Comparison of ENCODE assay signal across 22 cellular contexts in genomic region chr17:43658890-43659289, GRCh38. TPM values are rescaled to one million over a fixed set of nuclear protein-coding genes. Genes with fewer than 3 reads are reported as not detected.
DNase-seq lines count a peak whose midpoint lies in the region; ATAC-seq and TF ChIP-seq lines count a peak whose summit lies in the region.
"Had no signal": no experiment of that assay in that cellular context is flagged by ENCODE, and none has a peak within 500 bp of the region (broad histone marks: within the 10 kb centered on the region; RNA-seq: fewer than 3 reads in every experiment).

No MANE protein-coding gene starts in this region.

- peaks cover 79% of the 10 kb centered on the region for H3K4me1 ChIP-seq in CD4-positive, alpha-beta memory T cell (ENCODE audit: insufficient read depth, low read length)
- peaks cover 60% of the 10 kb centered on the region for H3K4me1 ChIP-seq in SJCRH30

- H3K9me3 Mint-ChIP-seq in CD4-positive, alpha-beta memory T cell = no peaks in the 10 kb centered on the region
- H3K9me3 Mint-ChIP-seq in progenitor cell of endocrine pancreas (ENCODE audit: low read depth) = no peaks in the 10 kb centered on the region
- H3K9me3 Mint-ChIP-seq: activated B cell treated with CpG ODN at 0.5 μM for 24 hours; CD8-positive, alpha-beta memory T cell; IgD-negative memory B cell; stimulated activated memory B cell treated with anti-CD40 and anti-IgM and Interleukin-4, amounts not matched to agents 10 μg/mL and 1 μg/mL and 100 μg/mL, for 72 hours had no signal

- H3K4me3 Mint-ChIP-seq in CD4-positive, alpha-beta memory T cell = peak overlapping the region in 6 of 8 donors; percentile 17 to 87 (median 50)
- no peak overlapping the region for H3K4me3 Mint-ChIP-seq in progenitor cell of endocrine pancreas (ENCODE audit: low read depth)
- H3K4me3 Mint-ChIP-seq: activated B cell treated with CpG ODN at 0.5 μM for 24 hours; IgD-negative memory B cell; stimulated activated memory B cell treated with anti-CD40 and anti-IgM and Interleukin-4, amounts not matched to agents 10 μg/mL and 1 μg/mL and 100 μg/mL, for 72 hours had no signal

- peaks cover 25 to 68% (median 57%) of the 10 kb centered on the region in 4 donors for H3K4me1 Mint-ChIP-seq in CD4-positive, alpha-beta memory T cell
- peaks cover 21% of the 10 kb centered on the region for H3K4me1 Mint-ChIP-seq in progenitor cell of endocrine pancreas (ENCODE audit: low read depth)

- intact Hi-C loops in CD4-positive, alpha-beta memory T cell (cut with micrococcal nuclease) = no loop called here
- intact Hi-C loops in sciatic nerve (cut with DNase I) = no loop called here

- H3K36me3 ChIP-seq in CD4-positive, alpha-beta memory T cell (ENCODE audit: insufficient read depth, low read length) = no peaks in the 10 kb centered on the region
- H3K36me3 ChIP-seq in SJCRH30 = no peaks in the 10 kb centered on the region
- H3K36me3 ChIP-seq: MG63, thyroid gland had no signal

- POLR2A ChIA-PET in CD4-positive, alpha-beta memory T cell (lab: Charles Lee; ENCODE audit: partially characterized antibody) = interaction anchor here (1.1 kb wide), 1 partner anchor 12 kb away, joined by 3 read pairs; no protein-coding TSS in a partner anchor

- no peaks in the 10 kb centered on the region for H3K36me3 Mint-ChIP-seq in CD4-positive, alpha-beta memory T cell
- no peaks in the 10 kb centered on the region for H3K36me3 Mint-ChIP-seq in progenitor cell of endocrine pancreas (ENCODE audit: insufficient read depth)
- H3K36me3 Mint-ChIP-seq: CD8-positive, alpha-beta memory T cell; stimulated activated memory B cell treated with anti-CD40 and anti-IgM and Interleukin-4, amounts not matched to agents 10 μg/mL and 1 μg/mL and 100 μg/mL, for 72 hours had no signal

- ATAC-seq in sciatic nerve (peak; percentile 37), HG03378 (IDR thresholded peaks at IDR 0.05; ENCODE audit: unreplicated experiment) (no peak)
- ATAC-seq: stimulated activated memory B cell treated with anti-CD40 and anti-IgM and Interleukin-4, amounts not matched to agents 10 μg/mL and 1 μg/mL and 100 μg/mL, for 72 hours had no signal

- H3K27ac Mint-ChIP-seq in CD4-positive, alpha-beta memory T cell = peak overlapping the region in 3 of 7 donors; percentile 10 to 72 (median 12)
- no peak overlapping the region for H3K27ac Mint-ChIP-seq in progenitor cell of endocrine pancreas
- H3K27ac Mint-ChIP-seq: activated B cell treated with CpG ODN at 0.5 μM for 24 hours; IgD-negative memory B cell; stimulated activated memory B cell treated with anti-CD40 and anti-IgM and Interleukin-4, amounts not matched to agents 10 μg/mL and 1 μg/mL and 100 μg/mL, for 72 hours had no signal

- no peak for DNase-seq in CD4-positive, alpha-beta memory T cell
- DNase-seq in SJCRH30 (peak; percentile 37 to 61), globus pallidus (ENCODE audit: low spot score) (peak; percentile 20), sciatic nerve (ENCODE audit: low spot score) (no peak), NCI-H2029 (lab: John Stamatoyannopoulos, UW) (no peak), progenitor cell of endocrine pancreas (ENCODE audit: low spot score, unreplicated experiment) (no peak)
- DNase-seq in NK-92 treated with Interleukin-12 subunit alpha and Interleukin-12 subunit beta, amount 100 ng/mL, for 24 hours (lab: John Stamatoyannopoulos, UW) = no peak
- DNase-seq: activated B cell treated with CpG ODN at 0.5 μM for 24 hours; activated CD4-positive, alpha-beta T cell treated with anti-CD3 and anti-CD28 coated beads, Interleukin-2, amount 50 U/mL, for 48 hours; activated T-cell treated with anti-CD3 and anti-CD28 coated beads for 4 hours; amniotic stem cell; CD8-positive, alpha-beta memory T cell; DMS53; foreskin melanocyte; MG63; midbrain; T-helper 9 cell; thyroid gland had no signal

- TF ChIP-seq CTCF in progenitor cell of endocrine pancreas (IDR thresholded peaks at IDR 0.05; ENCODE audit: unreplicated experiment) = no peak

- H3K27me3 ChIP-seq in CD4-positive, alpha-beta memory T cell (ENCODE audit: insufficient read depth, low read length) = no peaks in the 10 kb centered on the region
- H3K27me3 ChIP-seq in SJCRH30 = no peaks in the 10 kb centered on the region
- H3K27me3 ChIP-seq: MG63, thyroid gland had no signal

- H3K27me3 Mint-ChIP-seq in CD4-positive, alpha-beta memory T cell = no peaks in the 10 kb centered on the region
- peaks cover 8% of the 10 kb centered on the region for H3K27me3 Mint-ChIP-seq in progenitor cell of endocrine pancreas

- no peak overlapping the region for H3K27ac ChIP-seq in CD4-positive, alpha-beta memory T cell (ENCODE audit: low read depth, low read length)
- H3K27ac ChIP-seq in SJCRH30 = no peak overlapping the region
- H3K27ac ChIP-seq: thyroid gland had no signal

- no peaks in the 10 kb centered on the region for H3K9me3 ChIP-seq in CD4-positive, alpha-beta memory T cell (ENCODE audit: control insufficient read depth in 1 of 2, low read length in 2 of 2)
- no peaks in the 10 kb centered on the region for H3K9me3 ChIP-seq in SJCRH30 (replicated peaks)
- H3K9me3 ChIP-seq: MG63, thyroid gland had no signal

- peak overlapping the region in 1 of 2 donors; percentile 38 for H3K4me3 ChIP-seq in CD4-positive, alpha-beta memory T cell (ENCODE audit: low read length in 2 of 2)
- peak overlapping the region; percentile 59 for H3K4me3 ChIP-seq in SJCRH30
- H3K4me3 ChIP-seq: MG63, thyroid gland had no signal

- CTCF ChIA-PET in CD4-positive, alpha-beta memory T cell (lab: Charles Lee; ENCODE audit: partially characterized antibody) = interaction anchor here (1.2 to 2.1 kb wide), 4 partner anchors 9 to 84 kb away, joined by 3 to 12 read pairs (median 4); no protein-coding TSS in a partner anchor

RNA-seq across cellular contexts. Expression of gene MEOX1, which starts 2.8 kb away (rescaled TPM):
- total RNA-seq in CD4-positive, alpha-beta memory T cell = 1 to 10 TPM; 1.7 to 2.1 TPM
- polyA plus RNA-seq in CD4-positive, alpha-beta memory T cell = 1 to 10 TPM; 5.1 to 8.4 TPM
- total RNA-seq in SJCRH30 (2014; rRNA removed; shearing (Covaris generic)) = 44.6 and 44.7 TPM in 2 replicates
- total RNA-seq in sciatic nerve (19.5 TPM), progenitor cell of endocrine pancreas (1.1 and 1.2 TPM in 2 replicates)
- total RNA-seq: activated B cell treated with CpG ODN at 0.5 μM for 24 hours, epithelial cell of proximal tubule had no signal
- polyA plus RNA-seq: IgD-negative memory B cell had no signal

Comparison
In these comparisons a context has a peak if more than half of its experiments do, and no peak if none do; other contexts are left out.
1. DNase-seq: peak in SJCRH30 (2 of 2) and globus pallidus (single experiment); none in CD4-positive, alpha-beta memory T cell (0 of 5), sciatic nerve (single experiment), NCI-H2029 (single experiment), progenitor cell of endocrine pancreas (single experiment) and NK-92 treated with Interleukin-12 subunit alpha and Interleukin-12 subunit beta, amount 100 ng/mL, for 24 hours (single experiment).